Comparison of ENCODE assay signal across 10 cellular contexts in the genomic region with DNA sequence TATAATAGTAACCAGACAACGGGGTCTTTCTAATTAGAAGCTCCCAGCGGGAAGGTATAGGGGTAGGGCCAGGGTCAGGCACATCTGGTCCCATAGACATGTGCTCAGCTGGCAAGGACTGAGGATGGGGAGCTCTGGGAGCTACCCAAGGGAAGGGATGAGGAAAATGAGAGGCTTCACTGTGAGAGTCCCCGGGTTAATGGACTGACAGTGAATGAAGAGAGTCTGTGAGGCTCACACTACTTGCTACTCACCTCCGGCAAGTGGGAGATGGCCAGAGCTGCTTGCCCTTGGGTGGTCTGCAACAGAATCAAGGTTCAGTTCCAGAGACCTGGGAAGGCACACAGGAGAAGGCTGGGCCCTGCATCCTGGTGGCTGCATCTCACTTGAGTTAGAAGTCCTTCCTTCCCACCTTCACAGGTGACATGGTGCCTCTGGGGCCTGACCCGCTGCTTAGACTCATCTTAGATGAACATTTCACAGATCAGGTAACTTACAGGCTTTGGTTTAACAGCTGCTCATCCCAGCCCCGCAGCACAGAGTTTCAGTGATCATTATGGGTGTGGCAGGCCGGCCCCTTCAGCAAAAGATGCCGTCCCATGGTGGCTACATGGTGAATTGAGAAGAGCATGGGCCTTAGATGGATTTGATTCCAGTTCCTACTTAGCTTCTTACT. TPM values are rescaled to one million over a fixed set of nuclear protein-coding genes. Genes with fewer than 3 reads are reported as not detected.
A peak's percentile ranks its signal among the peaks of the same experiment; 100 is the strongest.
DNase-seq lines count a peak whose midpoint lies in the region; ATAC-seq, FAIRE-seq and TF ChIP-seq lines count a peak whose summit lies in the region.
"Had no signal": no experiment of that assay in that cellular context is flagged by ENCODE, and none has a peak within 500 bp of the region (broad histone marks: within the 10 kb centered on the region; RNA-seq: fewer than 3 reads in every experiment).

No MANE protein-coding gene starts in this region.

- H3K4me1 Mint-ChIP-seq in MCF 10A (ENCODE audit: insufficient read depth, unreplicated experiment) (peaks cover 15% of the 10 kb centered on the region), activated B cell treated with CpG ODN at 0.5 μM for 24 hours (peaks cover 82% of the 10 kb centered on the region)

- H3K27me3 ChIP-seq in breast epithelium (no peaks in the 10 kb centered on the region), right lobe of liver (no peaks in the 10 kb centered on the region), thymus (ENCODE audit: control insufficient read depth, insufficient read depth) (no peaks in the 10 kb centered on the region)

- H3K36me3 ChIP-seq in breast epithelium (no peaks in the 10 kb centered on the region), right lobe of liver (peaks cover 0 to 22% (median 10%) of the 10 kb centered on the region in 4 donors), thymus (ENCODE audit: control insufficient read depth, insufficient read depth) (peaks cover 46% of the 10 kb centered on the region)

- TF ChIP-seq POLR2A in breast epithelium (IDR thresholded peaks at IDR 0.05) (no peak), right lobe of liver (IDR thresholded peaks at IDR 0.05) (no peak)

- BruUV-seq in MCF 10A (replicated peaks; lab: Mats Ljungman, UMichigan) = no TSS peak

- H3K4me3 Mint-ChIP-seq in MCF 10A (ENCODE audit: unreplicated experiment) (no peak overlapping the region), activated B cell treated with CpG ODN at 0.5 μM for 24 hours (peak overlapping the region; percentile 62)

- FAIRE-seq in frontal cortex (lab: Jason Lieb, UNC) = no peak
- FAIRE-seq: keratinocyte had no signal

- ATAC-seq in activated B cell treated with CpG ODN at 0.5 μM for 24 hours (ENCODE audit: low read depth) = no peak
- no peak for ATAC-seq in right lobe of liver

- intact Hi-C loops in breast epithelium (cut with DNase I; ENCODE audit: low total_unique reads) (loop anchor here (10.0 kb wide), 1 partner anchor 86 kb away; no protein-coding TSS in a partner anchor), MCF 10A (cut with micrococcal nuclease) (no loop called here), activated B cell treated with CpG ODN at 0.5 μM for 24 hours (cut with micrococcal nuclease) (loop anchor here (5.0 kb wide), 2 partner anchors 528 to 757 kb away; a partner anchor contains a TSS), right lobe of liver (cut with DNase I) (loop anchor here in 1 of 2 donors (5.0 kb wide), 1 partner anchor 88 kb away; no protein-coding TSS in a partner anchor)

- DNase-seq in breast epithelium (ENCODE audit: low spot score in 2 of 2) (no peak), MCF 10A (ENCODE audit: unreplicated experiment) (no peak), activated B cell treated with CpG ODN at 0.5 μM for 24 hours (no peak), right lobe of liver (no peak), frontal cortex (ENCODE audit: low spot score in 2 of 2) (no peak), EL (no peak), DMS 273 treated with DMSO at 0.1 percent for 48 hours (lab: John Stamatoyannopoulos, UW) (no peak)
- DNase-seq: GOT3 had no signal

- H3K27ac ChIP-seq in breast epithelium (peak overlapping the region; percentile 16 to 31), right lobe of liver (peak overlapping the region; percentile 5 to 61 (median 55)), thymus (ENCODE audit: low read depth) (peak overlapping the region; percentile 86)

- POLR2A ChIA-PET in MCF 10A (lab: Yijun Ruan, JAX) = interaction anchor here (1.0 to 1.1 kb wide), 2 partner anchors 11 to 82 kb away, joined by 3 read pairs; no protein-coding TSS in a partner anchor
- POLR2A ChIA-PET in activated B cell treated with CpG ODN at 0.5 μM for 24 hours (lab: Charles Lee) = interaction anchor here (0.6 to 9.8 kb wide), 19 partner anchors 8 to 894 kb away, joined by 3 to 343 read pairs (median 4); a partner anchor contains a TSS

- H3K9me3 ChIP-seq in breast epithelium (no peaks in the 10 kb centered on the region), right lobe of liver (no peaks in the 10 kb centered on the region), thymus (ENCODE audit: control insufficient read depth) (no peaks in the 10 kb centered on the region)

- H3K27me3 Mint-ChIP-seq in MCF 10A (ENCODE audit: insufficient read depth, unreplicated experiment) = no peaks in the 10 kb centered on the region
- no peaks in the 10 kb centered on the region for H3K27me3 Mint-ChIP-seq in activated B cell treated with CpG ODN at 0.5 μM for 24 hours

- H3K9me3 Mint-ChIP-seq in MCF 10A (ENCODE audit: unreplicated experiment) = no peaks in the 10 kb centered on the region
- no peaks in the 10 kb centered on the region for H3K9me3 Mint-ChIP-seq in activated B cell treated with CpG ODN at 0.5 μM for 24 hours

- no peak for TF ChIP-seq CTCF in breast epithelium (IDR thresholded peaks at IDR 0.05)
- no peak for TF ChIP-seq CTCF in MCF 10A (IDR thresholded peaks at IDR 0.05; ENCODE audit: unreplicated experiment)
- TF ChIP-seq CTCF in activated B cell treated with CpG ODN at 0.5 μM for 24 hours (IDR thresholded peaks at IDR 0.05) = no peak
- TF ChIP-seq CTCF in right lobe of liver (IDR thresholded peaks at IDR 0.05) = no peak

- H3K4me1 ChIP-seq in breast epithelium (no peaks in the 10 kb centered on the region), right lobe of liver (peaks cover 0 to 11% (median 5%) of the 10 kb centered on the region in 4 donors), thymus (ENCODE audit: control insufficient read depth, insufficient read depth, low read length) (peaks cover 48% of the 10 kb centered on the region)

- H3K36me3 Mint-ChIP-seq in MCF 10A (ENCODE audit: insufficient read depth, unreplicated experiment) (peaks cover 4% of the 10 kb centered on the region), activated B cell treated with CpG ODN at 0.5 μM for 24 hours (ENCODE audit: low read depth) (peaks cover 60% of the 10 kb centered on the region)

- no peak overlapping the region for H3K27ac Mint-ChIP-seq in MCF 10A (ENCODE audit: low read depth, unreplicated experiment)
- peak overlapping the region; percentile 96 for H3K27ac Mint-ChIP-seq in activated B cell treated with CpG ODN at 0.5 μM for 24 hours

- no peak overlapping the region for H3K4me3 ChIP-seq in breast epithelium
- no peak overlapping the region for H3K4me3 ChIP-seq in right lobe of liver
- H3K4me3 ChIP-seq in thymus (ENCODE audit: low read length) = peak overlapping the region; percentile 18

- 87% methylated on average over 5 of the region's 8 CpGs for WGBS in right lobe of liver (ENCODE audit: insufficient coverage, low coverage, low lambda C conversion rate, missing lambda C conversion rate)
- 91% methylated on average over 8 of the region's 8 CpGs for WGBS in thymus

- CTCF ChIA-PET in MCF 10A (lab: Yijun Ruan, JAX) = interaction anchor here (0.5 to 22.6 kb wide), 22 partner anchors 8 to 548 kb away, joined by 3 to 851 read pairs (median 4); a partner anchor contains a TSS
- CTCF ChIA-PET in activated B cell treated with CpG ODN at 0.5 μM for 24 hours (lab: Charles Lee) = interaction anchor here (0.7 to 9.3 kb wide), 11 partner anchors 11 to 118 kb away, joined by 4 to 349 read pairs (median 6); a partner anchor contains a TSS

RNA-seq across cellular contexts. Expression of a gene that starts 31.7 kb away (rescaled TPM):
- total RNA-seq in breast epithelium = 10 to 100 TPM; 55.4 to 70.1 (median 68.6) TPM
- 110 and 116 TPM in 2 replicates for total RNA-seq in MCF 10A (2022)
- 61.2 and 65.4 TPM in 2 replicates for total RNA-seq in activated B cell treated with CpG ODN at 0.5 μM for 24 hours
- total RNA-seq in right lobe of liver = 10 to 100 TPM; 18.4 to 29.3 (median 24.4) TPM
- 43.2 TPM for polyA plus RNA-seq in thymus
- total RNA-seq in frontal cortex = 13.9 TPM

RNA-seq across cellular contexts. Expression of a gene that starts 54.8 kb away (rescaled TPM):
- total RNA-seq in breast epithelium (10 to 100 TPM in 2 of 3 donors, 1 to 10 TPM in 1; 7.8 to 39.4 (median 14.1) TPM), MCF 10A (2022) (45.4 and 58.5 TPM in 2 replicates), activated B cell treated with CpG ODN at 0.5 μM for 24 hours (0.33 and 0.37 TPM in 2 replicates), right lobe of liver (1 to 10 TPM; 2.8 to 5.6 (median 4.0) TPM), frontal cortex (14.7 TPM)
- 4.9 TPM for polyA plus RNA-seq in thymus

Comparison
In these comparisons a context has a peak if more than half of its experiments do, and no peak if none do; other contexts are left out.
1. H3K27ac ChIP-seq: peak in every context shown above with its lines; median percentile 86 in thymus; 55 in right lobe of liver; 24 in breast epithelium.